In genomic region chr6:33101121-33101737, GRCh38 we compare ENCODE assay signal across 8 cellular contexts. TPM values are rescaled to one million over a fixed set of nuclear protein-coding genes. Genes with fewer than 3 reads are reported as not detected.
DNase-seq lines count a peak whose midpoint lies in the region; ATAC-seq, FAIRE-seq and TF ChIP-seq lines count a peak whose summit lies in the region.
"Not testable (repeated sequence)": the region's sequence is repeated elsewhere in the genome, so short reads cannot be mapped to it uniquely, and the experiment has no call there.
"Had no signal": no experiment of that assay in that cellular context is flagged by ENCODE, and none has a peak within 500 bp of the region (broad histone marks: within the 10 kb centered on the region; RNA-seq: fewer than 3 reads in every experiment).

No MANE protein-coding gene starts in this region.

- TF ChIP-seq EP300 in GM12878 (IDR thresholded peaks at IDR 0.05; ENCODE audit: borderline replicate concordance in 1 of 2, control insufficient read depth in 1 of 2, low read depth in 2 of 2, low read length in 2 of 2); HepG2 (IDR thresholded peaks at IDR 0.05; ENCODE audit: low read depth in 2 of 2, low read length in 2 of 2); HepG2 (CRISPR knock-in tag; IDR thresholded peaks at IDR 0.05; ENCODE audit: borderline replicate concordance): not testable (repeated sequence)
- TF ChIP-seq EP300 in H1 (IDR thresholded peaks at IDR 0.05; ENCODE audit: borderline replicate concordance in 1 of 2, low read depth in 2 of 2, low read length in 2 of 2) = peak in 1 of 2 experiments; percentile 96; a peak in 1 of 3 replicates

- H2BK20ac ChIP-seq in H1 (ENCODE audit: low read length) = not testable (repeated sequence)

- ATAC-seq in HCT116, GM12878, HepG2: not testable (repeated sequence)

- H2BK15ac ChIP-seq in H1 (ENCODE audit: low read length) = not testable (repeated sequence)

- not testable (repeated sequence) for H3K56ac ChIP-seq in H1 (replicated peaks; ENCODE audit: insufficient read length, low read depth, low read length)

- H3K27me3 ChIP-seq in HCT116 (ENCODE audit: insufficient read depth, low read length); GM12878 (replicated peaks in 1 of 2; ENCODE audit: control insufficient read depth in 2 of 2, insufficient read depth in 2 of 2, low read length in 1 of 2); H1 (replicated peaks in 1 of 4; ENCODE audit: control insufficient read depth in 3 of 4, extremely low read depth in 1 of 4, insufficient read depth in 3 of 4, low read length in 3 of 4); HepG2 (ENCODE audit: control insufficient read depth in 1 of 2, insufficient read depth in 2 of 2, low read length in 2 of 2): not testable (repeated sequence)

- not testable (repeated sequence) for H3K14ac ChIP-seq in H1 (ENCODE audit: insufficient read length)

- not testable (repeated sequence) for H3K4ac ChIP-seq in H1 (replicated peaks; ENCODE audit: insufficient read length, low read depth, low read length)

- TF ChIP-seq RAD21 in HCT116 (IDR thresholded peaks at IDR 0.05; ENCODE audit: low read depth); GM12878 (IDR thresholded peaks at IDR 0.05; ENCODE audit: insufficient read depth, low read depth, low read length); H1 (IDR thresholded peaks at IDR 0.05 in 1 of 2, conservative IDR thresholded peaks at IDR 0.05 in 1 of 2; ENCODE audit: low read depth in 2 of 2, low read length in 2 of 2); HepG2 (CRISPR knock-in tag; IDR thresholded peaks at IDR 0.05): not testable (repeated sequence)

- H3K4me1 ChIP-seq in HCT116 (ENCODE audit: control insufficient read depth in 1 of 2, insufficient read depth in 2 of 2, low read length in 2 of 2); GM12878 (ENCODE audit: control insufficient read depth, insufficient read depth, low read length); H1 (replicated peaks in 1 of 4; ENCODE audit: control insufficient read depth in 3 of 4, insufficient read depth in 4 of 4, low read length in 3 of 4); HepG2 (ENCODE audit: insufficient read depth, low read length): not testable (repeated sequence)

- H3K4me3 ChIP-seq in HCT116 (replicated peaks in 1 of 2; ENCODE audit: low read depth in 1 of 2, low read length in 2 of 2); GM12878; H1 (ENCODE audit: extremely low read depth in 1 of 4, insufficient read depth in 2 of 4, low read depth in 3 of 4, low read length in 4 of 4); HepG2 (replicated peaks in 1 of 3; ENCODE audit: insufficient read depth in 1 of 3, low read depth in 2 of 3, low read length in 3 of 3): not testable (repeated sequence)

- not testable (repeated sequence) for H3K23ac ChIP-seq in H1 (ENCODE audit: insufficient read length)

- not testable (repeated sequence) for H3K9ac ChIP-seq in HCT116 (ENCODE audit: low read length); GM12878 (ENCODE audit: control insufficient read depth, insufficient read depth, low read length); H1 (replicated peaks in 1 of 4; ENCODE audit: extremely low read depth in 1 of 4, low read depth in 3 of 4, low read length in 3 of 4); HepG2 (ENCODE audit: insufficient read depth, low read depth, low read length)

- H4K5ac ChIP-seq in H1 (ENCODE audit: insufficient read length, low read depth, low read length) = not testable (repeated sequence)

- not testable (repeated sequence) for H3K36me3 ChIP-seq in HCT116 (ENCODE audit: control insufficient read depth in 1 of 2, insufficient read depth in 2 of 2, low read length in 2 of 2); GM12878 (ENCODE audit: control insufficient read depth in 2 of 2, insufficient read depth in 2 of 2, low read length in 1 of 2); H1 (ENCODE audit: control insufficient read depth in 2 of 4, insufficient read depth in 4 of 4, low read length in 3 of 4); HepG2 (replicated peaks in 1 of 2; ENCODE audit: control insufficient read depth in 1 of 2, insufficient read depth in 2 of 2, low read length in 2 of 2)

- not testable (repeated sequence) for H3K9me3 ChIP-seq in HCT116 (ENCODE audit: control insufficient read depth in 1 of 2, insufficient read depth in 1 of 2, low read depth in 1 of 2, low read length in 2 of 2); GM12878 (replicated peaks; ENCODE audit: control insufficient read depth, insufficient read depth, low read length); H1 (ENCODE audit: insufficient read depth in 2 of 2, low read depth in 1 of 2, low read length in 1 of 2)
- H3K9me3 ChIP-seq in HepG2 (ENCODE audit: low read length) = peaks cover 22% of the 10 kb centered on the region

- H2BK120ac ChIP-seq in H1 (replicated peaks; ENCODE audit: low read depth, low read length) = not testable (repeated sequence)

- CTCF ChIA-PET in HCT116 (lab: Charles Lee); HEK293T (lab: Yijun Ruan, JAX); HepG2 (lab: Yijun Ruan, JAX; ENCODE audit: low intra/inter-chr PET ratio, low total read pairs): not testable (repeated sequence)
- CTCF ChIA-PET in GM12878 (lab: Yijun Ruan, JAX) (interaction anchor here (1.1 to 1.8 kb wide), 2 partner anchors 9 to 19 kb away, joined by 3 to 4 read pairs; no protein-coding TSS in a partner anchor), H1 (lab: Charles Lee; ENCODE audit: partially characterized antibody) (interaction anchor here (2.4 kb wide), 1 partner anchor 11 kb away, joined by 5 read pairs; no protein-coding TSS in a partner anchor)

- not testable (repeated sequence) for H2AFZ ChIP-seq in HCT116 (ENCODE audit: low read depth, low read length, poor library complexity, severe bottlenecking); GM12878 (ENCODE audit: control insufficient read depth, low read depth, low read length); H1 (ENCODE audit: low read length); HepG2 (ENCODE audit: low read length)

- SMC1A ChIA-PET in GM12878 (lab: Charles Lee; ENCODE audit: uncharacterized antibody, unreplicated experiment) = interaction anchor here (1.3 kb wide), 1 partner anchor 117 kb away, joined by 3 read pairs; no protein-coding TSS in a partner anchor

- DNase-seq in ELF-1 (ENCODE audit: low read depth, low spot score) (peak; percentile 14), OCI-M1 (lab: John Stamatoyannopoulos, UW) (peak; percentile 35), H1 (ENCODE audit: low read depth in 1 of 2, low spot score in 2 of 2) (peak in 1 of 2 experiments; percentile 66)
- not testable (repeated sequence) for DNase-seq in HCT116 (ENCODE audit: low read depth, low spot score); HEK293T (ENCODE audit: extremely low spot score); GM12878 (ENCODE audit: low read depth, low spot score); HepG2 (ENCODE audit: low spot score)

- intact Hi-C loops in HCT116 (cut with micrococcal nuclease); GM12878 (cut with micrococcal nuclease; ENCODE audit: unreplicated experiment); HepG2 (cut with micrococcal nuclease; ENCODE audit: unreplicated experiment): not testable (repeated sequence)

- not testable (repeated sequence) for TF ChIP-seq CTCF in HCT116 (IDR thresholded peaks at IDR 0.05 in 2 of 3, conservative IDR thresholded peaks at IDR 0.05 in 1 of 3; ENCODE audit: borderline replicate concordance in 1 of 3, insufficient read depth in 1 of 3, low read depth in 2 of 3, low read length in 2 of 3); GM12878 (IDR thresholded peaks at IDR 0.05 in 2 of 3, conservative IDR thresholded peaks at IDR 0.05 in 1 of 3; ENCODE audit: control insufficient read depth in 2 of 3, extremely low read depth in 1 of 3, insufficient read depth in 1 of 3, low read depth in 3 of 3, low read length in 3 of 3); H1 (IDR thresholded peaks at IDR 0.05; ENCODE audit: control extremely low read depth in 1 of 3, insufficient read depth in 1 of 3, low read depth in 1 of 3, low read length in 3 of 3); HepG2 (CRISPR knock-in tag; IDR thresholded peaks at IDR 0.05)

- not testable (repeated sequence) for H3K18ac ChIP-seq in H1 (ENCODE audit: extremely low read depth, low read length)

- H4K8ac ChIP-seq in H1 (ENCODE audit: extremely low read depth, insufficient read depth, low read length) = not testable (repeated sequence)

- H3K79me2 ChIP-seq in HCT116 (ENCODE audit: insufficient read depth, low read length); GM12878 (ENCODE audit: control insufficient read depth, insufficient read depth, low read length); H1 (ENCODE audit: control insufficient read depth in 1 of 2, insufficient read depth in 2 of 2, low read length in 2 of 2); HepG2 (ENCODE audit: insufficient read depth, low read length): not testable (repeated sequence)

- not testable (repeated sequence) for H2BK5ac ChIP-seq in H1 (ENCODE audit: low read depth, low read length)

- H3K9me2 ChIP-seq in HCT116 (ENCODE audit: insufficient read depth) = not testable (repeated sequence)

- H3K23me2 ChIP-seq in H1 (ENCODE audit: low read depth, low read length) = not testable (repeated sequence)

- WGBS in GM12878 (ENCODE audit: insufficient coverage, insufficient replicate concordance, low lambda C conversion rate, missing lambda C conversion rate) = 28% methylated on average over 5 of the region's 5 CpGs
- WGBS in H1 (ENCODE audit: extremely low coverage in 1 of 2, insufficient coverage in 1 of 2, insufficient read length in 1 of 2, insufficient replicate concordance in 2 of 2, low coverage in 1 of 2, low lambda C conversion rate in 2 of 2, missing lambda C conversion rate in 1 of 2), 2 experiments = 91% methylated on average over 5 of the region's 5 CpGs; no CpG with 5 or more reads in 1 of the 2 experiments
- 7% methylated on average over 5 of the region's 5 CpGs for WGBS in HepG2 (ENCODE audit: low lambda C conversion rate)

- FAIRE-seq in GM12878 (lab: Jason Lieb, UNC); H1 (lab: Jason Lieb, UNC); HepG2 (lab: Jason Lieb, UNC): not testable (repeated sequence)

- not testable (repeated sequence) for H2AK5ac ChIP-seq in H1 (ENCODE audit: low read depth, low read length)

- BruUV-seq in HCT116 (replicated peaks; lab: Mats Ljungman, UMichigan); GM12878 (replicated peaks; lab: Mats Ljungman, UMichigan); HepG2 (replicated peaks; lab: Mats Ljungman, UMichigan): not testable (repeated sequence)

- not testable (repeated sequence) for H3K27ac ChIP-seq in HCT116 (ENCODE audit: low read depth, low read length); GM12878 (ENCODE audit: control insufficient read depth, insufficient read depth); H1 (ENCODE audit: low read depth, low read length); HepG2 (ENCODE audit: extremely low read length, insufficient read depth, low read length)

- H2BK12ac ChIP-seq in H1 (ENCODE audit: low read depth, low read length) = not testable (repeated sequence)

- in situ Hi-C loops in GM12878 (cut with MboI); HepG2 (cut with HindIII; ENCODE audit: extremely low pct_ligation_motif_present, low pct_unique_long_range_greater_than_20kb): not testable (repeated sequence)

- H4K20me1 ChIP-seq in HCT116 (ENCODE audit: insufficient read depth); GM12878 (ENCODE audit: control insufficient read depth, insufficient read depth); H1 (replicated peaks in 1 of 2; ENCODE audit: control insufficient read depth in 1 of 2, insufficient read depth in 2 of 2, low read length in 2 of 2); HepG2 (ENCODE audit: insufficient read depth, low read length): not testable (repeated sequence)

- H3K4me2 ChIP-seq in HCT116 (ENCODE audit: low read length); GM12878 (ENCODE audit: control insufficient read depth, insufficient read depth); H1 (ENCODE audit: insufficient read depth in 1 of 2, low read depth in 2 of 2, low read length in 2 of 2); HepG2 (ENCODE audit: low read depth, low read length): not testable (repeated sequence)

- not testable (repeated sequence) for TF ChIP-seq POLR2A in HCT116 (IDR thresholded peaks at IDR 0.05; ENCODE audit: borderline replicate concordance, extremely low read depth, insufficient read depth, insufficient read length); GM12878 (IDR thresholded peaks at IDR 0.05; ENCODE audit: low read depth, low read length); H1 (IDR thresholded peaks at IDR 0.05; ENCODE audit: control extremely low read depth in 1 of 2, low read depth in 2 of 2, low read length in 2 of 2); HepG2 (IDR thresholded peaks at IDR 0.05; ENCODE audit: insufficient read depth in 1 of 2, low read depth in 2 of 2, low read length in 2 of 2)

- not testable (repeated sequence) for H4K91ac ChIP-seq in H1 (replicated peaks; ENCODE audit: insufficient read length, low read length)

- POLR2A ChIA-PET in HCT116 (lab: Charles Lee); HEK293T (lab: Yijun Ruan, JAX); GM12878 (lab: Charles Lee); HepG2 (lab: Yijun Ruan, JAX): not testable (repeated sequence)
- POLR2A ChIA-PET in H1 (lab: Charles Lee; ENCODE audit: partially characterized antibody) = interaction anchor here (1.1 to 1.6 kb wide), 2 partner anchors 35 to 129 kb away, joined by 3 to 5 read pairs; no protein-coding TSS in a partner anchor

- H3K79me1 ChIP-seq in H1 (ENCODE audit: low read depth, low read length) = not testable (repeated sequence)

- RAD21 ChIA-PET in HCT116 (lab: Charles Lee; ENCODE audit: low non-redundant PET in 1 of 2, low total read pairs in 2 of 2, uncharacterized antibody in 2 of 2, unreplicated experiment in 2 of 2); GM12878 (lab: Charles Lee; ENCODE audit: unreplicated experiment): not testable (repeated sequence)

RNA-seq across cellular contexts. Expression of gene HLA-DPB1, which starts 25.4 kb away (rescaled TPM):
- 1.5 TPM for total RNA-seq in HCT116 (2021; ENCODE audit: unreplicated experiment)
- polyA plus RNA-seq in HCT116 (2012) = 0.80 and 1.0 TPM in 2 replicates
- total RNA-seq in GM12878 (2013; cell fraction: nucleolus; rRNA removed) = 134 and 137 TPM in 2 replicates
- total RNA-seq in GM12878 (2014; rRNA removed) = 395 and 404 TPM in 2 replicates
- total RNA-seq in GM12878 (2014; rRNA removed; fragmentation: Illumina TruSeq; extraction: Trizol) = 285 and 287 TPM in 2 replicates
- total RNA-seq in GM12878 (2021) = 481 and 486 TPM in 2 replicates
- polyA plus RNA-seq in GM12878 (2011; ENCODE audit: low read depth) = 254 TPM
- 292 and 430 TPM in 2 replicates for polyA plus RNA-seq in GM12878 (2011; rRNA removed)
- 502 and 678 TPM in 2 replicates for polyA plus RNA-seq in GM12878 (2011; cell fraction: cytosol; rRNA removed)
- polyA plus RNA-seq in GM12878 (2011; cell fraction: nucleus; rRNA removed) = 323 and 407 TPM in 2 replicates
- polyA plus RNA-seq in GM12878 (2012) = 456 and 490 TPM in 2 replicates
- polyA plus RNA-seq in GM12878 (2014; fragmentation: Illumina TruSeq; extraction: Trizol) = 226 and 305 TPM in 2 replicates
- polyA plus RNA-seq in GM12878 (2014; fragmentation: Nextera tagmentation; extraction: Ambion mirVana) = 100 to 1,000 TPM; 101 to 177 TPM
- 675 and 740 TPM in 2 replicates for polyA plus RNA-seq in GM12878 (2014; rRNA removed)
- polyA plus RNA-seq in GM12878 (2016; fragmentation: Nextera tagmentation; extraction: Ambion mirVana) = 100 to 1,000 TPM; 346 to 359 TPM
- 225 and 371 TPM in 2 replicates for polyA minus RNA-seq in GM12878 (2011; rRNA and poly(A)+ RNA removed)
- 92.2 and 105 TPM in 2 replicates for polyA minus RNA-seq in GM12878 (2011; cell fraction: cytosol; rRNA and poly(A)+ RNA removed)
- 45.3 and 62.7 TPM in 2 replicates for polyA minus RNA-seq in GM12878 (2011; cell fraction: nucleus; rRNA and poly(A)+ RNA removed)
- 32.3 and 37.8 TPM in 2 replicates for total RNA-seq in H1 (2021; fragmentation: NEBNext Ultra II Directional; extraction: Animal tissue kit (Norgen Biotek cat#: 25700))
- 58.8 and 62.8 TPM in 2 replicates for polyA plus RNA-seq in H1 (2011; rRNA removed)
- 81.9 TPM for polyA plus RNA-seq in H1 (2011; cell fraction: cytosol; rRNA removed)
- 41.7 TPM for polyA plus RNA-seq in H1 (2011; cell fraction: nucleus; rRNA removed)
- 46.1 to 60.1 TPM (median 55.5 TPM) in 4 replicates for polyA plus RNA-seq in H1 (2012, experiment 1 of 2)
- polyA plus RNA-seq in H1 (2012, experiment 2 of 2) = 46.2 TPM
- polyA plus RNA-seq in H1 (2013, experiment 1 of 2) = 35.2 TPM
- 34.9 TPM for polyA plus RNA-seq in H1 (2013, experiment 2 of 2)
- 32.8 and 39.3 TPM in 2 replicates for polyA minus RNA-seq in H1 (2011; rRNA and poly(A)+ RNA removed)
- 15.7 TPM for polyA minus RNA-seq in H1 (2011; cell fraction: cytosol; rRNA and poly(A)+ RNA removed)
- polyA minus RNA-seq in H1 (2011; cell fraction: nucleus; rRNA and poly(A)+ RNA removed) = 13.9 TPM
- total RNA-seq in HepG2 (2016; rRNA removed; fragmentation: Illumina TruSeq; extraction: Trizol) = not detected in 2 replicates
- total RNA-seq in HepG2 (2016; cell fraction: cytosol; rRNA removed; fragmentation: Illumina TruSeq; extraction: Trizol; ENCODE audit: low read depth) = not detected in 2 replicates
- not detected in 2 replicates for total RNA-seq in HepG2 (2016; cell fraction: insoluble cytoplasmic fraction; rRNA removed; fragmentation: Illumina TruSeq; extraction: Trizol)
- not detected in 2 replicates for total RNA-seq in HepG2 (2016; cell fraction: membrane; rRNA removed; fragmentation: Illumina TruSeq; extraction: Trizol)
- not detected in 2 replicates for total RNA-seq in HepG2 (2016; cell fraction: nucleus; rRNA removed; fragmentation: Illumina TruSeq; extraction: Trizol)
- polyA plus RNA-seq in HepG2 (2011; rRNA removed) = not detected in 2 replicates
- polyA plus RNA-seq in HepG2 (2011; cell fraction: cytosol; rRNA removed) = 0.09 TPM in 1 of 2 replicates, not detected in the other
- polyA plus RNA-seq in HepG2 (2011; cell fraction: nucleus; rRNA removed) = 0.21 and 0.23 TPM in 2 replicates
- polyA plus RNA-seq in HepG2 (2012) = not detected in 2 replicates
- not detected in 2 replicates for polyA plus RNA-seq in HepG2 (2016; cell fraction: cytosol; fragmentation: Illumina TruSeq; extraction: Trizol; ENCODE audit: low read depth)
- polyA plus RNA-seq in HepG2 (2016; cell fraction: insoluble cytoplasmic fraction; fragmentation: Illumina TruSeq; extraction: Trizol; ENCODE audit: low read depth) = not detected in 2 replicates
- polyA plus RNA-seq in HepG2 (2016; cell fraction: membrane; fragmentation: Illumina TruSeq; extraction: Trizol; ENCODE audit: low read depth) = not detected in 2 replicates
- polyA plus RNA-seq in HepG2 (2016; cell fraction: nucleus; fragmentation: Illumina TruSeq; extraction: Trizol; ENCODE audit: insufficient read depth, low read depth) = not detected in 2 replicates
- 0.63 TPM in 1 of 2 replicates, not detected in the other for polyA minus RNA-seq in HepG2 (2011; rRNA and poly(A)+ RNA removed; ENCODE audit: low replicate concordance)
- not detected in 2 replicates for polyA minus RNA-seq in HepG2 (2011; cell fraction: cytosol; rRNA and poly(A)+ RNA removed)
- not detected in 2 replicates for polyA minus RNA-seq in HepG2 (2011; cell fraction: nucleus; rRNA and poly(A)+ RNA removed)
- total RNA-seq: G401 had no signal

RNA-seq across cellular contexts. Expression of gene HLA-DPA1, which starts 27.8 kb away (rescaled TPM):
- total RNA-seq in HCT116 (2021; ENCODE audit: unreplicated experiment) = 0.89 TPM
- polyA plus RNA-seq in HCT116 (2012) = 1.1 and 1.6 TPM in 2 replicates
- 426 and 443 TPM in 2 replicates for total RNA-seq in GM12878 (2013; cell fraction: nucleolus; rRNA removed)
- 1,084 and 1,097 TPM in 2 replicates for total RNA-seq in GM12878 (2014; rRNA removed)
- 990 and 1,018 TPM in 2 replicates for total RNA-seq in GM12878 (2014; rRNA removed; fragmentation: Illumina TruSeq; extraction: Trizol)
- total RNA-seq in GM12878 (2021) = 707 and 749 TPM in 2 replicates
- 802 TPM for polyA plus RNA-seq in GM12878 (2011; ENCODE audit: low read depth)
- 1,074 and 1,640 TPM in 2 replicates for polyA plus RNA-seq in GM12878 (2011; rRNA removed)
- 1,290 and 1,476 TPM in 2 replicates for polyA plus RNA-seq in GM12878 (2011; cell fraction: cytosol; rRNA removed)
- 450 and 715 TPM in 2 replicates for polyA plus RNA-seq in GM12878 (2011; cell fraction: nucleus; rRNA removed)
- 953 and 1,333 TPM in 2 replicates for polyA plus RNA-seq in GM12878 (2012)
- 1,388 and 1,535 TPM in 2 replicates for polyA plus RNA-seq in GM12878 (2014; fragmentation: Illumina TruSeq; extraction: Trizol)
- polyA plus RNA-seq in GM12878 (2014; fragmentation: Nextera tagmentation; extraction: Ambion mirVana) = 100 to 1,000 TPM; 508 to 665 TPM
- polyA plus RNA-seq in GM12878 (2014; rRNA removed) = 952 and 1,003 TPM in 2 replicates
- 100 to 1,000 TPM; 640 to 684 TPM for polyA plus RNA-seq in GM12878 (2016; fragmentation: Nextera tagmentation; extraction: Ambion mirVana)
- polyA minus RNA-seq in GM12878 (2011; rRNA and poly(A)+ RNA removed) = 630 and 837 TPM in 2 replicates
- polyA minus RNA-seq in GM12878 (2011; cell fraction: cytosol; rRNA and poly(A)+ RNA removed) = 250 and 316 TPM in 2 replicates
- 116 and 131 TPM in 2 replicates for polyA minus RNA-seq in GM12878 (2011; cell fraction: nucleus; rRNA and poly(A)+ RNA removed)
- total RNA-seq in H1 (2021; fragmentation: NEBNext Ultra II Directional; extraction: Animal tissue kit (Norgen Biotek cat#: 25700)) = 6.2 and 6.8 TPM in 2 replicates
- polyA plus RNA-seq in H1 (2011; rRNA removed) = 8.4 and 13.1 TPM in 2 replicates
- polyA plus RNA-seq in H1 (2011; cell fraction: cytosol; rRNA removed) = 6.7 TPM
- 5.8 TPM for polyA plus RNA-seq in H1 (2011; cell fraction: nucleus; rRNA removed)
- polyA plus RNA-seq in H1 (2012, experiment 1 of 2) = 7.1 to 9.1 TPM (median 7.7 TPM) in 4 replicates
- polyA plus RNA-seq in H1 (2012, experiment 2 of 2) = 6.4 TPM
- polyA plus RNA-seq in H1 (2013, experiment 1 of 2) = 8.5 TPM
- polyA plus RNA-seq in H1 (2013, experiment 2 of 2) = 8.4 TPM
- 5.5 and 5.8 TPM in 2 replicates for polyA minus RNA-seq in H1 (2011; rRNA and poly(A)+ RNA removed)
- polyA minus RNA-seq in H1 (2011; cell fraction: cytosol; rRNA and poly(A)+ RNA removed) = 4.3 TPM
- 2.4 TPM for polyA minus RNA-seq in H1 (2011; cell fraction: nucleus; rRNA and poly(A)+ RNA removed)
- not detected in 2 replicates for total RNA-seq in HepG2 (2016; rRNA removed; fragmentation: Illumina TruSeq; extraction: Trizol)
- total RNA-seq in HepG2 (2016; cell fraction: cytosol; rRNA removed; fragmentation: Illumina TruSeq; extraction: Trizol; ENCODE audit: low read depth) = not detected in 2 replicates
- not detected in 2 replicates for total RNA-seq in HepG2 (2016; cell fraction: insoluble cytoplasmic fraction; rRNA removed; fragmentation: Illumina TruSeq; extraction: Trizol)
- not detected in 2 replicates for total RNA-seq in HepG2 (2016; cell fraction: membrane; rRNA removed; fragmentation: Illumina TruSeq; extraction: Trizol)
- not detected in 2 replicates for total RNA-seq in HepG2 (2016; cell fraction: nucleus; rRNA removed; fragmentation: Illumina TruSeq; extraction: Trizol)
- polyA plus RNA-seq in HepG2 (2011; rRNA removed) = not detected in 2 replicates
- polyA plus RNA-seq in HepG2 (2011; cell fraction: cytosol; rRNA removed) = 0.05 and 0.18 TPM in 2 replicates
- not detected in 2 replicates for polyA plus RNA-seq in HepG2 (2011; cell fraction: nucleus; rRNA removed)
- not detected in 2 replicates for polyA plus RNA-seq in HepG2 (2012)
- polyA plus RNA-seq in HepG2 (2016; cell fraction: cytosol; fragmentation: Illumina TruSeq; extraction: Trizol; ENCODE audit: low read depth) = not detected in 2 replicates
- polyA plus RNA-seq in HepG2 (2016; cell fraction: insoluble cytoplasmic fraction; fragmentation: Illumina TruSeq; extraction: Trizol; ENCODE audit: low read depth) = not detected in 2 replicates
- not detected in 2 replicates for polyA plus RNA-seq in HepG2 (2016; cell fraction: membrane; fragmentation: Illumina TruSeq; extraction: Trizol; ENCODE audit: low read depth)
- polyA plus RNA-seq in HepG2 (2016; cell fraction: nucleus; fragmentation: Illumina TruSeq; extraction: Trizol; ENCODE audit: insufficient read depth, low read depth) = not detected in 2 replicates
- 0.77 TPM in 1 of 2 replicates, not detected in the other for polyA minus RNA-seq in HepG2 (2011; rRNA and poly(A)+ RNA removed; ENCODE audit: low replicate concordance)
- polyA minus RNA-seq in HepG2 (2011; cell fraction: cytosol; rRNA and poly(A)+ RNA removed) = not detected in 2 replicates
- polyA minus RNA-seq in HepG2 (2011; cell fraction: nucleus; rRNA and poly(A)+ RNA removed) = not detected in 2 replicates
- total RNA-seq: G401 had no signal

Comparison
In these comparisons a context has a peak if more than half of its experiments do, and no peak if none do; other contexts are left out.
1. RNA of gene HLA-DPB1, which starts 25.4 kb away (total RNA-seq): 134 to 486 TPM in GM12878 and 32.3 to 37.8 TPM in H1; 1.5 TPM in HCT116 (single experiment) and not detected in HepG2; every median in the first group is over 10 times any median in the second.
2. RNA of gene HLA-DPA1, which starts 27.8 kb away (total RNA-seq): 426 to 1,097 TPM in GM12878; 6.2 to 6.8 TPM in H1, 0.89 TPM in HCT116 (single experiment) and not detected in HepG2; every median in the first group is over 10 times any median in the second.